ENCODE assay signal across 27 cellular contexts in genomic region chr6:50823130-50823920, GRCh38. TPM values are rescaled to one million over a fixed set of nuclear protein-coding genes. Genes with fewer than 3 reads are reported as not detected.
DNase-seq lines count a peak whose midpoint lies in the region; ATAC-seq, FAIRE-seq and TF ChIP-seq lines count a peak whose summit lies in the region.
"Had no signal": no experiment of that assay in that cellular context is flagged by ENCODE, and none has a peak within 500 bp of the region (broad histone marks: within the 10 kb centered on the region; RNA-seq: fewer than 3 reads in every experiment).

No MANE protein-coding gene starts in this region.

- no peaks in the 10 kb centered on the region for H3K36me3 ChIP-seq in HUES48 (ENCODE audit: control insufficient read depth, insufficient read depth, low read length)
- H3K36me3 ChIP-seq in H1 (ENCODE audit: control insufficient read depth in 2 of 4, insufficient read depth in 4 of 4, low read length in 3 of 4) = peaks cover 0 to 3% (median 0%) of the 10 kb centered on the region in 4 experiments; a peak in 1 of 8 replicates
- no peaks in the 10 kb centered on the region for H3K36me3 ChIP-seq in kidney (ENCODE audit: control insufficient read depth in 1 of 2, insufficient read depth in 2 of 2, low read length in 2 of 2)
- H3K36me3 ChIP-seq in trophoblast cell (ENCODE audit: control insufficient read depth in 1 of 2, insufficient read depth in 2 of 2, low read length in 2 of 2) = no peaks in the 10 kb centered on the region
- H3K36me3 ChIP-seq in A673 (ENCODE audit: insufficient read depth, low read length, poor library complexity, severe bottlenecking) = no peaks in the 10 kb centered on the region
- H3K36me3 ChIP-seq: left lung, MG63, vagina had no signal

- no peak for TF ChIP-seq RAD21 in H1 (IDR thresholded peaks at IDR 0.05 in 1 of 2, conservative IDR thresholded peaks at IDR 0.05 in 1 of 2; ENCODE audit: low read depth in 2 of 2, low read length in 2 of 2)

- H2AFZ ChIP-seq in H1 (ENCODE audit: low read length) = no peak overlapping the region
- peak overlapping the region; percentile 86 for H2AFZ ChIP-seq in trophoblast cell (ENCODE audit: insufficient read depth, low read length, poor library complexity)

- peak overlapping the region; percentile 74 for H4K12ac ChIP-seq in trophoblast cell (ENCODE audit: low read depth, low read length)

- H3K4ac ChIP-seq in H1 (replicated peaks; ENCODE audit: insufficient read length, low read depth, low read length) (no peak overlapping the region), trophoblast cell (ENCODE audit: low read depth, low read length) (peak overlapping the region; percentile 70)

- H4K5ac ChIP-seq in H1 (ENCODE audit: insufficient read length, low read depth, low read length) = no peak overlapping the region

- no TSS peak for BruUV-seq in A673 (replicated peaks; lab: Mats Ljungman, UMichigan)

- TF ChIP-seq CTCF in H1 (IDR thresholded peaks at IDR 0.05; ENCODE audit: control extremely low read depth in 1 of 3, insufficient read depth in 1 of 3, low read depth in 1 of 3, low read length in 3 of 3) (no peak), kidney (IDR thresholded peaks at IDR 0.05; ENCODE audit: borderline replicate concordance, extremely low read depth, insufficient read depth) (no peak), D721Med (IDR thresholded peaks at IDR 0.05; ENCODE audit: insufficient read depth, missing control alignments) (no peak), A673 (conservative IDR thresholded peaks at IDR 0.05; ENCODE audit: low read depth, low read length) (no peak)

- H3K9ac ChIP-seq in HUES48 (ENCODE audit: low read depth, low read length) (no peak overlapping the region), H1 (replicated peaks in 1 of 4; ENCODE audit: extremely low read depth in 1 of 4, low read depth in 3 of 4, low read length in 3 of 4) (no peak overlapping the region), kidney (ENCODE audit: low read length in 2 of 2) (peak overlapping the region; percentile 28 to 37), trophoblast cell (ENCODE audit: low read length) (peak overlapping the region; percentile 64)

- H3K18ac ChIP-seq in H1 (ENCODE audit: extremely low read depth, low read length) (peak overlapping the region; percentile 76; the same call in 1 of the 2 replicates), trophoblast cell (ENCODE audit: low read length) (peak overlapping the region; percentile 86)

- CTCF ChIA-PET in H1 (lab: Charles Lee; ENCODE audit: partially characterized antibody) (interaction anchor here (0.6 to 2.8 kb wide), 10 partner anchors 9 to 27 kb away, joined by 3 to 8 read pairs (median 3); no protein-coding TSS in a partner anchor), A673 (lab: Charles Lee) (no interaction called here)

- FAIRE-seq in H1 (lab: Jason Lieb, UNC) (no peak), kidney (lab: Jason Lieb, UNC) (no peak), D721Med (lab: Jason Lieb, UNC) (no peak)

- H4K91ac ChIP-seq in H1 (replicated peaks; ENCODE audit: insufficient read length, low read length) (no peak overlapping the region), trophoblast cell (ENCODE audit: low read depth, low read length) (peak overlapping the region; percentile 77)

- H2AK5ac ChIP-seq in H1 (ENCODE audit: low read depth, low read length) (no peak overlapping the region), trophoblast cell (ENCODE audit: low read length) (peak overlapping the region; percentile 71)

- H3K23me2 ChIP-seq in H1 (ENCODE audit: low read depth, low read length) = peaks cover 5% of the 10 kb centered on the region; the same call in 1 of the 2 replicates

- peak overlapping the region; percentile 28; the same call in 1 of the 2 replicates for H2BK12ac ChIP-seq in H1 (ENCODE audit: low read depth, low read length)
- peak overlapping the region; percentile 77 for H2BK12ac ChIP-seq in trophoblast cell (ENCODE audit: low read length)

- no peak overlapping the region for H2BK120ac ChIP-seq in H1 (replicated peaks; ENCODE audit: low read depth, low read length)
- H2BK120ac ChIP-seq in trophoblast cell (ENCODE audit: insufficient read depth, low read length, poor library complexity) = peak overlapping the region; percentile 71

- no peak for TF ChIP-seq EP300 in H1 (IDR thresholded peaks at IDR 0.05; ENCODE audit: borderline replicate concordance in 1 of 2, low read depth in 2 of 2, low read length in 2 of 2)

- H3K23ac ChIP-seq in H1 (ENCODE audit: insufficient read length) (no peak overlapping the region), trophoblast cell (ENCODE audit: low read length) (no peak overlapping the region)

- H3K27me3 ChIP-seq in HUES48 (ENCODE audit: control insufficient read depth, insufficient read depth, low read length) (peaks cover 100% of the 10 kb centered on the region), H1 (replicated peaks in 1 of 4; ENCODE audit: control insufficient read depth in 3 of 4, extremely low read depth in 1 of 4, insufficient read depth in 3 of 4, low read length in 3 of 4) (peaks cover 75 to 97% (median 91%) of the 10 kb centered on the region in 4 experiments), trophoblast cell (ENCODE audit: insufficient read depth, low read length) (peaks cover 10% of the 10 kb centered on the region), A673 (replicated peaks; ENCODE audit: insufficient read depth, low read depth, low read length, poor library complexity) (peaks cover 80% of the 10 kb centered on the region)

- H3K79me2 ChIP-seq in H1 (ENCODE audit: control insufficient read depth in 1 of 2, insufficient read depth in 2 of 2, low read length in 2 of 2) (no peaks in the 10 kb centered on the region), trophoblast cell (ENCODE audit: control insufficient read depth, insufficient read depth, low read length, poor library complexity) (no peaks in the 10 kb centered on the region)

- 4% methylated on average over 31 of the region's 45 CpGs; no CpG with 5 or more reads in 1 of the 2 experiments for WGBS in H1 (ENCODE audit: extremely low coverage in 1 of 2, insufficient coverage in 1 of 2, insufficient read length in 1 of 2, insufficient replicate concordance in 2 of 2, low coverage in 1 of 2, low lambda C conversion rate in 2 of 2, missing lambda C conversion rate in 1 of 2), 2 experiments
- no CpG with 5 or more reads among the region's 45 CpGs for WGBS in trophoblast cell (ENCODE audit: extremely low coverage, insufficient coverage, insufficient read length)

- H3K79me1 ChIP-seq in H1 (ENCODE audit: low read depth, low read length) = no peaks in the 10 kb centered on the region
- H3K79me1 ChIP-seq in trophoblast cell (ENCODE audit: low read length) = peaks cover 18% of the 10 kb centered on the region

- no peak for ATAC-seq in GM18868 (IDR thresholded peaks at IDR 0.05; ENCODE audit: unreplicated experiment)
- ATAC-seq: activated naive CD8-positive, alpha-beta T cell treated with anti-CD3 and anti-CD28 coated beads, Interleukin-2, amount 50 U/mL, for 24 hours; left lung; mucosa of descending colon had no signal

- H3K56ac ChIP-seq in H1 (replicated peaks; ENCODE audit: insufficient read length, low read depth, low read length) = no peak overlapping the region

- no peak overlapping the region for H2BK5ac ChIP-seq in H1 (ENCODE audit: low read depth, low read length)
- H2BK5ac ChIP-seq in trophoblast cell (ENCODE audit: low read depth, low read length, poor library complexity) = peak overlapping the region; percentile 51

- H2BK20ac ChIP-seq in H1 (ENCODE audit: low read length) = 0 out of 2 replicates have a peak overlapping the region, but pooled peaks have one; percentile 50

- peaks cover 81% of the 10 kb centered on the region for H3K4me1 ChIP-seq in HUES48 (ENCODE audit: control insufficient read depth, insufficient read depth, low read length)
- H3K4me1 ChIP-seq in H1 (replicated peaks in 1 of 4; ENCODE audit: control insufficient read depth in 3 of 4, insufficient read depth in 4 of 4, low read length in 3 of 4) = peaks cover 15 to 36% (median 26%) of the 10 kb centered on the region in 4 experiments
- peaks cover 0 to 3% of the 10 kb centered on the region in 2 donors for H3K4me1 ChIP-seq in kidney (ENCODE audit: control insufficient read depth in 1 of 2, insufficient read depth in 1 of 2, low read depth in 1 of 2, low read length in 2 of 2)
- peaks cover 6 to 8% of the 10 kb centered on the region in 2 experiments for H3K4me1 ChIP-seq in trophoblast cell (ENCODE audit: control insufficient read depth in 1 of 2, insufficient read depth in 2 of 2, low read length in 2 of 2)
- peaks cover 47% of the 10 kb centered on the region for H3K4me1 ChIP-seq in A673 (ENCODE audit: insufficient read depth, low read length, poor library complexity, severe bottlenecking)

- H3K9me3 ChIP-seq in HUES48 (ENCODE audit: control insufficient read depth, insufficient read depth, low read length) (no peaks in the 10 kb centered on the region), H1 (ENCODE audit: insufficient read depth in 2 of 2, low read depth in 1 of 2, low read length in 1 of 2) (no peaks in the 10 kb centered on the region), kidney (ENCODE audit: control insufficient read depth in 1 of 2, low read length in 2 of 2) (no peaks in the 10 kb centered on the region), trophoblast cell (ENCODE audit: insufficient read depth, low read depth, low read length) (no peaks in the 10 kb centered on the region), A673 (ENCODE audit: low read depth, low read length, poor library complexity, severe bottlenecking) (no peaks in the 10 kb centered on the region)
- H3K9me3 ChIP-seq: left lung, MG63, mucosa of descending colon, vagina had no signal

- H3K14ac ChIP-seq in H1 (ENCODE audit: insufficient read length) (no peak overlapping the region), trophoblast cell (ENCODE audit: low read length) (peak overlapping the region; percentile 72)

- TF ChIP-seq POLR2A in H1 (IDR thresholded peaks at IDR 0.05; ENCODE audit: control extremely low read depth in 1 of 2, low read depth in 2 of 2, low read length in 2 of 2) = no peak

- H3K4me2 ChIP-seq in H1 (ENCODE audit: insufficient read depth in 1 of 2, low read depth in 2 of 2, low read length in 2 of 2) (peak overlapping the region; percentile 53 to 58), trophoblast cell (ENCODE audit: low read length) (peak overlapping the region; percentile 68)

- peaks cover 8 to 12% of the 10 kb centered on the region in 2 experiments for H4K20me1 ChIP-seq in H1 (replicated peaks in 1 of 2; ENCODE audit: control insufficient read depth in 1 of 2, insufficient read depth in 2 of 2, low read length in 2 of 2)

- H3K27ac ChIP-seq in HUES48 (ENCODE audit: low read depth, low read length) = no peak overlapping the region
- no peak overlapping the region for H3K27ac ChIP-seq in H1 (ENCODE audit: low read depth, low read length)
- H3K27ac ChIP-seq in kidney (ENCODE audit: low read depth in 2 of 2, low read length in 2 of 2) = peak overlapping the region; percentile 72 to 78
- H3K27ac ChIP-seq in trophoblast cell (ENCODE audit: low read depth, low read length) = peak overlapping the region; percentile 8
- H3K27ac ChIP-seq in A673 (ENCODE audit: low read depth, low read length, poor library complexity, severe bottlenecking) = no peak overlapping the region
- H3K27ac ChIP-seq: C4-2B, HL-60, left lung, vagina had no signal

- peak overlapping the region; percentile 41 for H3K4me3 ChIP-seq in HUES48 (ENCODE audit: low read depth, low read length)
- peak overlapping the region in 2 of 4 experiments; percentile 7 to 46; a peak in 4 of 8 replicates for H3K4me3 ChIP-seq in H1 (ENCODE audit: extremely low read depth in 1 of 4, insufficient read depth in 2 of 4, low read depth in 3 of 4, low read length in 4 of 4)
- H3K4me3 ChIP-seq in kidney (ENCODE audit: low read length in 2 of 2) = peak overlapping the region; percentile 66 to 69
- peak overlapping the region; percentile 70 for H3K4me3 ChIP-seq in trophoblast cell (ENCODE audit: low read depth, low read length)
- no peak overlapping the region for H3K4me3 ChIP-seq in A673 (ENCODE audit: low read depth, low read length, poor library complexity, severe bottlenecking)
- H3K4me3 ChIP-seq: left lung, MG63, mucosa of descending colon, vagina had no signal

- intact Hi-C loops in kidney (cut with DNase I) (no loop called here), A673 (cut with micrococcal nuclease; ENCODE audit: unreplicated experiment) (no loop called here)

- H4K8ac ChIP-seq in H1 (ENCODE audit: extremely low read depth, insufficient read depth, low read length) (peak overlapping the region; percentile 51; the same call in 1 of the 2 replicates), trophoblast cell (ENCODE audit: low read depth, low read length) (peak overlapping the region; percentile 82)

- H2BK15ac ChIP-seq in H1 (ENCODE audit: low read length) = no peak overlapping the region

- POLR2A ChIA-PET in H1 (lab: Charles Lee; ENCODE audit: partially characterized antibody) (interaction anchor here (1.4 to 2.2 kb wide), 2 partner anchors 22 to 109 kb away, joined by 5 to 13 read pairs; no protein-coding TSS in a partner anchor), A673 (lab: Charles Lee; ENCODE audit: low non-redundant PET) (no interaction called here)

- DNase-seq in H1 (ENCODE audit: low read depth in 1 of 2, low spot score in 2 of 2) = no peak
- no peak for DNase-seq in kidney
- DNase-seq in trophoblast cell = no peak
- no peak for DNase-seq in MV-4-11 (lab: John Stamatoyannopoulos, UW)
- no peak for DNase-seq in D721Med (ENCODE audit: insufficient read length, low spot score)
- no peak for DNase-seq in A673 (ENCODE audit: low spot score)
- DNase-seq: activated CD4-positive, alpha-beta T cell treated with anti-CD3 and anti-CD28 coated beads, Interleukin-2, amount 10 ng/mL, durations not matched to agents 24 days and 14 days; activated naive CD8-positive, alpha-beta T cell treated with anti-CD3 and anti-CD28 coated beads, Interleukin-2, amount 50 U/mL, for 24 hours; cortex of kidney; foreskin fibroblast; hypothalamus; MG63; mucosa of descending colon; NCI-H146; NCI-H774; SHP77 treated with DMSO at 0.1 percent for 48 hours; stimulated activated CD4-positive, alpha-beta T cell treated with anti-CD3 and anti-CD28 coated beads, Interleukin-12 subunit alpha, Interleukin-12 subunit beta, amount 100 ng/mL, for 4 hours; stimulated activated CD8-positive, alpha-beta memory T cell treated with anti-CD3 and anti-CD28 coated beads, Interleukin-4, amount 100 ng/mL, for 48 hours had no signal

RNA-seq across cellular contexts. Expression of gene TFAP2B, which starts 4.7 kb away (rescaled TPM):
- not detected in 2 replicates for total RNA-seq in H1 (2021; fragmentation: NEBNext Ultra II Directional; extraction: Animal tissue kit (Norgen Biotek cat#: 25700))
- polyA plus RNA-seq in H1 (2011; rRNA removed) (0.05 TPM in 1 of 2 replicates, not detected in the other), kidney (ENCODE audit: insufficient read depth, low read depth, low replicate concordance) (11.6 TPM)
- 0.01 TPM for polyA plus RNA-seq in H1 (2011; cell fraction: cytosol; rRNA removed)
- 0.01 TPM for polyA plus RNA-seq in H1 (2011; cell fraction: nucleus; rRNA removed)
- 0.05 to 0.17 TPM (median 0.16 TPM) in 3 of 4 replicates, not detected in the other for polyA plus RNA-seq in H1 (2012, experiment 1 of 2)
- 0.03 TPM for polyA plus RNA-seq in H1 (2012, experiment 2 of 2)
- polyA plus RNA-seq in H1 (2013, experiment 1 of 2) = not detected
- not detected for polyA plus RNA-seq in H1 (2013, experiment 2 of 2)
- polyA minus RNA-seq in H1 (2011; rRNA and poly(A)+ RNA removed) = 0.09 TPM in 1 of 2 replicates, not detected in the other
- polyA minus RNA-seq in H1 (2011; cell fraction: cytosol; rRNA and poly(A)+ RNA removed) = not detected
- polyA minus RNA-seq in H1 (2011; cell fraction: nucleus; rRNA and poly(A)+ RNA removed) = not detected
- total RNA-seq in kidney (25.3 TPM), A673 (2021) (0.56 and 1.7 TPM in 2 replicates)
- polyA plus RNA-seq in trophoblast cell (2013) = 2.0 and 2.3 TPM in 2 replicates
- total RNA-seq: activated CD4-positive, alpha-beta T cell treated with anti-CD3 and anti-CD28 coated beads, Interleukin-2, amount 10 ng/mL, durations not matched to agents 24 days and 14 days; subcutaneous adipose tissue; T-helper 1 cell treated with Interleukin-12 subunit alpha and Interleukin-12 subunit beta and Interleukin-4 antibody, amounts not matched to agents 30 ng/mL and 1 ng/mL, for 36 hours had no signal
- polyA plus RNA-seq: IgD-negative memory B cell had no signal

Comparison
In these comparisons a context has a peak if more than half of its experiments do, and no peak if none do; other contexts are left out.
1. H3K27ac ChIP-seq: peak in kidney (2 of 2) and trophoblast cell (single experiment); none in HUES48 (single experiment), H1 (single experiment) and A673 (single experiment).
2. H3K9ac ChIP-seq: peak in kidney (2 of 2) and trophoblast cell (single experiment); none in HUES48 (single experiment) and H1 (0 of 4).